Comparison of ENCODE assay signal across 39 cellular contexts in genomic region chr7:13009517-13009916, GRCh38.
"Had no signal": no experiment of that assay in that cellular context is flagged by ENCODE, and none has a peak within 500 bp of the region (broad histone marks: within the 10 kb centered on the region; RNA-seq: fewer than 3 reads in every experiment).

No MANE protein-coding gene starts in this region.

- H3K9me3 Mint-ChIP-seq: activated naive CD4-positive, alpha-beta T cell treated with anti-CD3 and anti-CD28 coated beads, Interleukin-2, amount 10 ng/mL, durations not matched to agents 7 days and 5 days; activated T-cell treated with anti-CD3 and anti-CD28 coated beads, Interleukin-2, amount 50 U/mL, for 4 hours; activated T-helper 17 cell treated with anti-CD3 and anti-CD28 coated beads, Interleukin-2, amount 50 U/mL, for 72 hours; activated T-helper 2 cell treated with anti-CD3 and anti-CD28 coated beads, Interferon-gamma antibody, Interleukin-2, Interleukin-4, amounts not matched to agents 10 μg/mL and 5 μg/mL and 100 μg/mL, durations not matched to agents 14 hours and 24 hours and 36 hours had no signal

- H3K27me3 Mint-ChIP-seq: activated naive CD4-positive, alpha-beta T cell treated with anti-CD3 and anti-CD28 coated beads, Interleukin-2, amount 10 ng/mL, durations not matched to agents 7 days and 5 days; activated naive CD8-positive, alpha-beta T cell treated with anti-CD3 and anti-CD28 coated beads, Interleukin-2, amount 10 ng/mL, durations not matched to agents 7 days and 5 days; activated naive CD8-positive, alpha-beta T cell treated with anti-CD3 and anti-CD28 coated beads, Interleukin-2, amount 50 U/mL, for 24 hours; brain had no signal

- ATAC-seq: activated naive CD4-positive, alpha-beta T cell treated with anti-CD3 and anti-CD28 coated beads, Interleukin-2, amount 50 U/mL, for 72 hours; activated naive CD8-positive, alpha-beta T cell treated with anti-CD3 and anti-CD28 coated beads, Interleukin-2, amount 50 U/mL, for 24 hours; activated T-cell treated with anti-CD3 and anti-CD28 coated beads, Interleukin-2, amount 50 U/mL, for 4 hours; activated T-cell treated with anti-CD3 and anti-CD28 coated beads, Interleukin-2, amount 50 U/mL, for 72 hours; activated T-helper 17 cell treated with anti-CD3 and anti-CD28 coated beads, Interleukin-2, amount 50 U/mL, for 72 hours; body of pancreas had no signal

- H3K4me1 Mint-ChIP-seq: activated naive CD4-positive, alpha-beta T cell treated with anti-CD3 and anti-CD28 coated beads, Interleukin-2, amount 10 ng/mL, durations not matched to agents 7 days and 5 days; activated naive CD4-positive, alpha-beta T cell treated with anti-CD3 and anti-CD28 coated beads, Interleukin-2, amount 50 U/mL, for 24 hours; activated naive CD8-positive, alpha-beta T cell treated with anti-CD3 and anti-CD28 coated beads for 36 hours; activated naive CD8-positive, alpha-beta T cell treated with anti-CD3 and anti-CD28 coated beads, Interleukin-2, amount 10 ng/mL, durations not matched to agents 7 days and 5 days; activated naive CD8-positive, alpha-beta T cell treated with anti-CD3 and anti-CD28 coated beads, Interleukin-2, amount 50 U/mL, for 24 hours; activated T-helper 17 cell treated with anti-CD3 and anti-CD28 coated beads, Interleukin-2, amount 50 U/mL, for 72 hours; brain; central memory CD8-positive, alpha-beta T cell had no signal

- DNase-seq: activated effector memory CD4-positive, alpha-beta T cell treated with anti-CD3 and anti-CD28 coated beads, Interleukin-2, amount 50 U/mL, for 16 hours; activated effector memory CD4-positive, alpha-beta T cell treated with Interleukin-2 at 50 U/mL for 16 hours; activated gamma-delta T cell; activated gamma-delta T cell treated with Interleukin-2 at 50 U/mL for 16 hours; activated naive CD4-positive, alpha-beta T cell; activated naive CD4-positive, alpha-beta T cell treated with anti-CD3 and anti-CD28 coated beads for 36 hours; activated naive CD4-positive, alpha-beta T cell treated with anti-CD3 and anti-CD28 coated beads, Interleukin-2, amount 10 ng/mL, durations not matched to agents 7 days and 5 days; activated naive CD4-positive, alpha-beta T cell treated with anti-CD3 and anti-CD28 coated beads, Interleukin-2, amount 50 U/mL, for 16 hours; activated naive CD4-positive, alpha-beta T cell treated with Interleukin-2 at 50 U/mL for 16 hours; activated naive CD8-positive, alpha-beta T cell treated with anti-CD3 and anti-CD28 coated beads for 36 hours; activated naive CD8-positive, alpha-beta T cell treated with anti-CD3 and anti-CD28 coated beads, Interleukin-2, amount 10 ng/mL, durations not matched to agents 7 days and 5 days; activated naive CD8-positive, alpha-beta T cell treated with anti-CD3 and anti-CD28 coated beads, Interleukin-2, amount 50 U/mL, for 24 hours; activated T-cell treated with anti-CD3 and anti-CD28 coated beads, Interleukin-2, amount 50 U/mL, for 24 hours; activated T-cell treated with anti-CD3 and anti-CD28 coated beads, Interleukin-2, amount 50 U/mL, for 4 hours; activated T-cell treated with anti-CD3 and anti-CD28 coated beads, Interleukin-2, amount 50 U/mL, for 48 hours; activated T-cell treated with anti-CD3 and anti-CD28 coated beads, Interleukin-2, amount 50 U/mL, for 72 hours; adrenal gland; amniotic stem cell; amygdala; anterior cingulate cortex; aorta; body of pancreas; brain microvascular endothelial cell; caudate nucleus; central memory CD4-positive, alpha-beta T cell; cerebellar nuclear complex had no signal

- FAIRE-seq: astrocyte, bronchial epithelial cell had no signal

- H3K27ac ChIP-seq: adrenal gland, ascending aorta, body of pancreas, brain microvascular endothelial cell, breast epithelium, cardiac muscle cell had no signal

- H3K36me3 Mint-ChIP-seq: activated naive CD4-positive, alpha-beta T cell treated with anti-CD3 and anti-CD28 coated beads, Interleukin-2, amount 10 ng/mL, durations not matched to agents 7 days and 5 days; activated naive CD8-positive, alpha-beta T cell; activated naive CD8-positive, alpha-beta T cell treated with anti-CD3 and anti-CD28 coated beads for 36 hours; activated naive CD8-positive, alpha-beta T cell treated with anti-CD3 and anti-CD28 coated beads, Interleukin-2, amount 10 ng/mL, durations not matched to agents 7 days and 5 days had no signal

- H3K4me3 Mint-ChIP-seq: activated naive CD4-positive, alpha-beta T cell treated with anti-CD3 and anti-CD28 coated beads for 36 hours; activated naive CD4-positive, alpha-beta T cell treated with anti-CD3 and anti-CD28 coated beads, Interleukin-2, amount 10 ng/mL, durations not matched to agents 7 days and 5 days; activated naive CD4-positive, alpha-beta T cell treated with anti-CD3 and anti-CD28 coated beads, Interleukin-2, amount 50 U/mL, for 24 hours; activated naive CD8-positive, alpha-beta T cell; activated naive CD8-positive, alpha-beta T cell treated with anti-CD3 and anti-CD28 coated beads for 36 hours; activated naive CD8-positive, alpha-beta T cell treated with anti-CD3 and anti-CD28 coated beads, Interleukin-2, amount 10 ng/mL, durations not matched to agents 7 days and 5 days; activated naive CD8-positive, alpha-beta T cell treated with anti-CD3 and anti-CD28 coated beads, Interleukin-2, amount 50 U/mL, for 24 hours; activated T-cell treated with anti-CD3 and anti-CD28 coated beads, Interleukin-2, amount 50 U/mL, for 24 hours; activated T-cell treated with anti-CD3 and anti-CD28 coated beads, Interleukin-2, amount 50 U/mL, for 4 hours; activated T-cell treated with anti-CD3 and anti-CD28 coated beads, Interleukin-2, amount 50 U/mL, for 72 hours; activated T-helper 1 cell treated with anti-CD3 and anti-CD28 coated beads, Interleukin-12 subunit alpha, Interleukin-12 subunit beta, Interleukin-2, Interleukin-4 antibody, amounts not matched to agents 30 ng/mL and 10 ng/mL and 1 ng/mL, durations not matched to agents 14 hours and 24 hours and 36 hours; activated T-helper 17 cell treated with anti-CD3 and anti-CD28 coated beads, Interleukin-2, amount 50 U/mL, for 72 hours; brain; central memory CD8-positive, alpha-beta T cell had no signal

- H3K27me3 ChIP-seq: adrenal gland, ascending aorta, body of pancreas, brain microvascular endothelial cell, breast epithelium, cardiac muscle cell had no signal

- H3K36me3 ChIP-seq: adrenal gland, ascending aorta, brain microvascular endothelial cell, breast epithelium, cardiac muscle cell had no signal

- H3K4me1 ChIP-seq: adrenal gland, ascending aorta, body of pancreas, breast epithelium had no signal

- H3K9me3 ChIP-seq: adrenal gland, ascending aorta, body of pancreas, breast epithelium had no signal

- H3K27ac Mint-ChIP-seq: activated naive CD4-positive, alpha-beta T cell treated with anti-CD3 and anti-CD28 coated beads for 36 hours; activated naive CD4-positive, alpha-beta T cell treated with anti-CD3 and anti-CD28 coated beads, Interleukin-2, amount 10 ng/mL, durations not matched to agents 7 days and 5 days; activated naive CD4-positive, alpha-beta T cell treated with anti-CD3 and anti-CD28 coated beads, Interleukin-2, amount 50 U/mL, for 24 hours; activated naive CD4-positive, alpha-beta T cell treated with anti-CD3 and anti-CD28 coated beads, Interleukin-2, amount 50 U/mL, for 72 hours; activated naive CD8-positive, alpha-beta T cell; activated naive CD8-positive, alpha-beta T cell treated with anti-CD3 and anti-CD28 coated beads for 36 hours; activated naive CD8-positive, alpha-beta T cell treated with anti-CD3 and anti-CD28 coated beads, Interleukin-2, amount 10 ng/mL, durations not matched to agents 7 days and 5 days; activated naive CD8-positive, alpha-beta T cell treated with anti-CD3 and anti-CD28 coated beads, Interleukin-2, amount 50 U/mL, for 24 hours; activated T-cell treated with anti-CD3 and anti-CD28 coated beads, Interleukin-2, amount 50 U/mL, for 24 hours; activated T-cell treated with anti-CD3 and anti-CD28 coated beads, Interleukin-2, amount 50 U/mL, for 72 hours; activated T-helper 1 cell treated with anti-CD3 and anti-CD28 coated beads, Interleukin-12 subunit alpha, Interleukin-12 subunit beta, Interleukin-2, Interleukin-4 antibody, amounts not matched to agents 30 ng/mL and 10 ng/mL and 1 ng/mL, durations not matched to agents 14 hours and 24 hours and 36 hours; activated T-helper 17 cell treated with anti-CD3 and anti-CD28 coated beads, Interleukin-2, amount 50 U/mL, for 72 hours; activated T-helper 2 cell treated with anti-CD3 and anti-CD28 coated beads, Interferon-gamma antibody, Interleukin-2, Interleukin-4, amounts not matched to agents 10 μg/mL and 5 μg/mL and 100 μg/mL, durations not matched to agents 14 hours and 24 hours and 36 hours; brain had no signal

- H3K4me3 ChIP-seq: adrenal gland, ascending aorta, body of pancreas, breast epithelium, cardiac muscle cell had no signal
